ENCODE assay signal across 11 cellular contexts in genomic region chr16:4947722-4948503, GRCh38. TPM values are rescaled to one million over a fixed set of nuclear protein-coding genes. Genes with fewer than 3 reads are reported as not detected.
A peak's percentile ranks its signal among the peaks of the same experiment; 100 is the strongest.
DNase-seq lines count a peak whose midpoint lies in the region; ATAC-seq and TF ChIP-seq lines count a peak whose summit lies in the region.
"Had no signal": no experiment of that assay in that cellular context is flagged by ENCODE, and none has a peak within 500 bp of the region (broad histone marks: within the 10 kb centered on the region; RNA-seq: fewer than 3 reads in every experiment).

No MANE protein-coding gene starts in this region.

- H3K4me1 ChIP-seq in spleen (peaks cover 0 to 30% (median 4%) of the 10 kb centered on the region in 6 donors), gastrocnemius medialis (peaks cover 6 to 13% of the 10 kb centered on the region in 2 donors)

- H3K36me3 ChIP-seq in spleen (no peaks in the 10 kb centered on the region), gastrocnemius medialis (no peaks in the 10 kb centered on the region)
- H3K36me3 ChIP-seq: thyroid gland had no signal

- H3K9me3 ChIP-seq in spleen (no peaks in the 10 kb centered on the region), gastrocnemius medialis (no peaks in the 10 kb centered on the region)
- H3K9me3 ChIP-seq: thyroid gland had no signal

- DNase-seq in NCI-H1694 treated with DMSO at 0.1 percent for 48 hours (lab: John Stamatoyannopoulos, UW) (peak; percentile 19), NCI-H1694 (lab: John Stamatoyannopoulos, UW) (no peak), NCI-H82 (lab: John Stamatoyannopoulos, UW) (peak; percentile 88), ecto neural progenitor cell (ENCODE audit: low spot score) (peak; percentile 89), spleen (no peak), gastrocnemius medialis (no peak), NCI-H526 (lab: John Stamatoyannopoulos, UW) (no peak)
- DNase-seq: dorsolateral prefrontal cortex, T1000, thyroid gland had no signal

- ATAC-seq in HG03175 (IDR thresholded peaks at IDR 0.05; ENCODE audit: unreplicated experiment) (no peak), gastrocnemius medialis (no peak)

- TF ChIP-seq CTCF in spleen (IDR thresholded peaks at IDR 0.05 in 8 of 11, conservative IDR thresholded peaks at IDR 0.05 in 3 of 11) (no peak), gastrocnemius medialis (IDR thresholded peaks at IDR 0.05 in 4 of 5, conservative IDR thresholded peaks at IDR 0.05 in 1 of 5) (no peak)

- H3K27ac ChIP-seq in spleen (peak overlapping the region in 5 of 8 donors; percentile 26 to 74 (median 66)), gastrocnemius medialis (no peak overlapping the region)
- H3K27ac ChIP-seq: dorsolateral prefrontal cortex, thyroid gland had no signal

- peak overlapping the region in 1 of 8 donors; percentile 34 for H3K4me3 ChIP-seq in spleen
- H3K4me3 ChIP-seq in gastrocnemius medialis = no peak overlapping the region
- H3K4me3 ChIP-seq: dorsolateral prefrontal cortex, thyroid gland had no signal

- 37 to 59% (median 51%) methylated on average over 16 of the region's 16 CpGs for WGBS in spleen, 5 donors

- H3K27me3 ChIP-seq in spleen (replicated peaks in 1 of 7) = peaks cover 0 to 54% (median 6%) of the 10 kb centered on the region in 7 donors
- peaks cover 0 to 8% (median 5%) of the 10 kb centered on the region in 3 donors for H3K27me3 ChIP-seq in gastrocnemius medialis
- H3K27me3 ChIP-seq: thyroid gland had no signal

- in situ Hi-C loops in gastrocnemius medialis (cut with MboI; ENCODE audit: low sequenced_read_pairs in 4 of 4) = no loop called here

- TF ChIP-seq POLR2A in spleen (IDR thresholded peaks at IDR 0.05) = no peak
- TF ChIP-seq POLR2A in gastrocnemius medialis (IDR thresholded peaks at IDR 0.05) = no peak

- intact Hi-C loops in spleen (cut with DNase I; ENCODE audit: low total_unique reads) (no loop called here), gastrocnemius medialis (cut with DNase I; ENCODE audit: low total_unique reads) (no loop called here)

RNA-seq across cellular contexts. Expression of gene SEC14L5, which starts 10.2 kb away (rescaled TPM):
- total RNA-seq in spleen (under 1 TPM in 6 of 7 donors, not detected in 1; 0.13 to 0.94 (median 0.60) TPM), gastrocnemius medialis (1 to 10 TPM in 3 of 4 donors, under 1 TPM in 1; 0.85 to 5.8 (median 1.5) TPM)
- under 1 TPM; 0.06 to 0.26 (median 0.11) TPM for polyA plus RNA-seq in spleen

RNA-seq across cellular contexts. Expression of gene PPL, which starts 11.0 kb away (rescaled TPM):
- total RNA-seq in spleen (under 1 TPM in 4 of 7 donors, not detected in 3; 0.18 to 0.37 (median 0.19) TPM), gastrocnemius medialis (10 to 100 TPM; 12.8 to 23.1 (median 18.3) TPM)
- polyA plus RNA-seq in spleen = under 1 TPM; 0.11 to 0.77 (median 0.29) TPM

Comparison
In these comparisons a context has a peak if more than half of its experiments do, and no peak if none do; other contexts are left out.
1. DNase-seq: peak in NCI-H1694 treated with DMSO at 0.1 percent for 48 hours (single experiment), NCI-H82 (single experiment) and ecto neural progenitor cell (single experiment); none in NCI-H1694 (single experiment), spleen (single experiment), gastrocnemius medialis (0 of 2) and NCI-H526 (0 of 2).
2. H3K27ac ChIP-seq: peak in spleen (5 of 8); none in gastrocnemius medialis (0 of 4).
3. RNA of gene PPL, which starts 11.0 kb away (total RNA-seq): 12.8 to 23.1 TPM in gastrocnemius medialis; 0.18 to 0.37 TPM in spleen; every median in the first group is over 10 times any median in the second.